ENCODE assay signal across 25 cellular contexts in genomic region chr20:10483691-10484090, GRCh38.
"Had no signal": no experiment of that assay in that cellular context is flagged by ENCODE, and none has a peak within 500 bp of the region (broad histone marks: within the 10 kb centered on the region; RNA-seq: fewer than 3 reads in every experiment).

No MANE protein-coding gene starts in this region.

- H3K4me3 Mint-ChIP-seq: central memory CD8-positive, alpha-beta T cell; mesothelial cell of epicardium; naive B cell; nephron progenitor cell; stimulated activated memory B cell treated with anti-CD40 and anti-IgM and Interleukin-4, amounts not matched to agents 10 μg/mL and 1 μg/mL and 100 μg/mL, for 72 hours; type B pancreatic cell had no signal

- H3K27me3 ChIP-seq: colonic mucosa, gastrocnemius medialis, right atrium auricular region, sigmoid colon, testis, tibial artery had no signal

- H3K4me1 ChIP-seq: colonic mucosa, gastrocnemius medialis, prostate gland, sigmoid colon, testis, tibial artery had no signal

- H3K27me3 Mint-ChIP-seq: central memory CD8-positive, alpha-beta T cell; naive B cell; stimulated activated memory B cell treated with anti-CD40 and anti-IgM and Interleukin-4, amounts not matched to agents 10 μg/mL and 1 μg/mL and 100 μg/mL, for 72 hours; type B pancreatic cell had no signal

- H3K9me3 ChIP-seq: colonic mucosa, gastrocnemius medialis, mucosa of descending colon, prostate gland, right atrium auricular region, sigmoid colon, testis, tibial artery had no signal

- H3K36me3 ChIP-seq: colonic mucosa, gastrocnemius medialis, prostate gland, right atrium auricular region, sigmoid colon, tibial artery had no signal

- H3K9me3 Mint-ChIP-seq: central memory CD8-positive, alpha-beta T cell; mesothelial cell of epicardium; naive B cell; nephron progenitor cell; stimulated activated memory B cell treated with anti-CD40 and anti-IgM and Interleukin-4, amounts not matched to agents 10 μg/mL and 1 μg/mL and 100 μg/mL, for 72 hours; type B pancreatic cell had no signal

- DNase-seq: colonic mucosa; dermis blood vessel endothelial cell; effector memory CD4-positive, alpha-beta T cell; foreskin fibroblast; gastrocnemius medialis; head of caudate nucleus; left ventricle myocardium superior; mesenchymal stem cell; mucosa of descending colon; naive B cell; nephron progenitor cell; nucleus accumbens; sigmoid colon; stimulated activated CD4-positive, alpha-beta T cell treated with anti-CD3 and anti-CD28 coated beads, Interleukin-4, amount 100 ng/mL, for 4 hours; stimulated activated naive CD8-positive, alpha-beta T cell treated with anti-CD3 and anti-CD28 coated beads, Interleukin-15, Interleukin-2, amounts not matched to agents 100 U/mL and 50 U/mL, for 24 hours; substantia nigra; testis; tibial artery had no signal

- H3K36me3 Mint-ChIP-seq: mesothelial cell of epicardium, type B pancreatic cell had no signal

- H3K27ac ChIP-seq: colonic mucosa, gastrocnemius medialis, prostate gland, right atrium auricular region, sigmoid colon, testis, tibial artery had no signal

- H3K4me3 ChIP-seq: colonic mucosa, gastrocnemius medialis, lung, mucosa of descending colon, prostate gland, right atrium auricular region, sigmoid colon, testis, tibial artery had no signal

- H3K27ac Mint-ChIP-seq: mesothelial cell of epicardium; nephron progenitor cell; stimulated activated memory B cell treated with anti-CD40 and anti-IgM and Interleukin-4, amounts not matched to agents 10 μg/mL and 1 μg/mL and 100 μg/mL, for 72 hours; type B pancreatic cell had no signal
